9 cellular contexts compared by ENCODE assay signal in genomic region chr17:32485261-32485955, GRCh38. TPM values are rescaled to one million over a fixed set of nuclear protein-coding genes. Genes with fewer than 3 reads are reported as not detected.
DNase-seq lines count a peak whose midpoint lies in the region; ATAC-seq, FAIRE-seq and TF ChIP-seq lines count a peak whose summit lies in the region.
"Had no signal": no experiment of that assay in that cellular context is flagged by ENCODE, and none has a peak within 500 bp of the region (broad histone marks: within the 10 kb centered on the region; RNA-seq: fewer than 3 reads in every experiment).

No MANE protein-coding gene starts in this region.

- TF ChIP-seq POLR2A in body of pancreas (IDR thresholded peaks at IDR 0.05) = no peak

- H3K9ac ChIP-seq in BLaER1 treated with 17β-estradiol and CSF1 and Interleukin-3, amounts not matched to agents 10 nM and 100 nM = peak overlapping the region in 5 of 11 experiments; percentile 87 to 91 (median 89); a peak in 8 of 22 replicates

- no peak for FAIRE-seq in frontal cortex (lab: Jason Lieb, UNC)

- no peak for DNase-seq in HFFc6
- DNase-seq in body of pancreas = no peak
- DNase-seq in aorta = no peak
- no peak for DNase-seq in HK-2 (ENCODE audit: unreplicated experiment)
- no peak for DNase-seq in frontal cortex (ENCODE audit: low spot score in 2 of 2)

- no peak for ATAC-seq in body of pancreas
- ATAC-seq in aorta (ENCODE audit: low FRiP score) = no peak
- ATAC-seq in HG03571 (IDR thresholded peaks at IDR 0.05; ENCODE audit: unreplicated experiment) = no peak

- H3K4me1 Mint-ChIP-seq in HFFc6 (ENCODE audit: low read depth) (peaks cover 25% of the 10 kb centered on the region), nephron (peaks cover 51% of the 10 kb centered on the region)

- H3K9me3 Mint-ChIP-seq in HFFc6 = no peaks in the 10 kb centered on the region
- no peaks in the 10 kb centered on the region for H3K9me3 Mint-ChIP-seq in nephron

- peaks cover 0 to 75% (median 50%) of the 10 kb centered on the region in 11 experiments; a peak in 21 of 22 replicates for H4K20me1 ChIP-seq in BLaER1 treated with 17β-estradiol and CSF1 and Interleukin-3, amounts not matched to agents 10 nM and 100 nM

- H3K27ac ChIP-seq in BLaER1 treated with 17β-estradiol and CSF1 and Interleukin-3, amounts not matched to agents 10 nM and 100 nM = peak overlapping the region in 6 of 11 experiments; percentile 79 to 88 (median 84); a peak in 11 of 22 replicates
- H3K27ac ChIP-seq in body of pancreas (peak overlapping the region in 3 of 4 donors; percentile 57 to 74 (median 69)), aorta (ENCODE audit: low read depth in 1 of 2, low read length in 2 of 2) (no peak overlapping the region)

- peaks cover 4% of the 10 kb centered on the region; the same call in 1 of the 2 replicates for H3K27me3 Mint-ChIP-seq in HFFc6 (ENCODE audit: insufficient read depth)
- H3K27me3 Mint-ChIP-seq in nephron (ENCODE audit: low read depth) = no peaks in the 10 kb centered on the region

- H3K4me3 Mint-ChIP-seq in HFFc6 = peak overlapping the region; percentile 63
- H3K4me3 Mint-ChIP-seq in nephron = peak overlapping the region; percentile 80 to 90 (median 86)

- intact Hi-C loops in body of pancreas (cut with DNase I) = no loop called here
- intact Hi-C loops in aorta (cut with DNase I) = loop anchor here in 1 of 2 donors (5.0 to 10.0 kb wide), 3 partner anchors 172 to 509 kb away; partner anchors contain the start of gene SPACA3

- TF ChIP-seq CTCF in HFFc6 (IDR thresholded peaks at IDR 0.05) = no peak
- TF ChIP-seq CTCF in body of pancreas (IDR thresholded peaks at IDR 0.05) = no peak
- no peak for TF ChIP-seq CTCF in nephron (IDR thresholded peaks at IDR 0.05; ENCODE audit: unreplicated experiment in 3 of 3)

- peak overlapping the region; percentile 54 for H3K27ac Mint-ChIP-seq in HFFc6
- H3K27ac Mint-ChIP-seq in nephron = peak overlapping the region; percentile 74 to 84 (median 75)

- peaks cover 10% of the 10 kb centered on the region for H3K36me3 Mint-ChIP-seq in HFFc6 (ENCODE audit: low read depth)
- peaks cover 21% of the 10 kb centered on the region for H3K36me3 Mint-ChIP-seq in nephron (ENCODE audit: low read depth)

- H3K9me3 ChIP-seq in BLaER1 treated with 17β-estradiol and CSF1 and Interleukin-3, amounts not matched to agents 10 nM and 100 nM (replicated peaks in 1 of 11) = no peaks in the 10 kb centered on the region
- no peaks in the 10 kb centered on the region for H3K9me3 ChIP-seq in body of pancreas
- H3K9me3 ChIP-seq in aorta (ENCODE audit: control insufficient read depth, low read length) = no peaks in the 10 kb centered on the region
- H3K9me3 ChIP-seq: neutrophil had no signal

- 0 out of 20 replicates have a peak overlapping the region, but pooled peaks of 1 of the 10 experiments have one; percentile 85 for H3K4me3 ChIP-seq in BLaER1 treated with 17β-estradiol and CSF1 and Interleukin-3, amounts not matched to agents 10 nM and 100 nM
- H3K4me3 ChIP-seq in body of pancreas = no peak overlapping the region
- H3K4me3 ChIP-seq in aorta (ENCODE audit: low read length in 2 of 2) = no peak overlapping the region

- 78 to 84% methylated on average over 7 of the region's 7 CpGs for WGBS in body of pancreas, 2 donors
- 89% methylated on average over 7 of the region's 7 CpGs for WGBS in aorta, 2 donors

- H3K27me3 ChIP-seq in BLaER1 treated with 17β-estradiol and CSF1 and Interleukin-3, amounts not matched to agents 10 nM and 100 nM = no peaks in the 10 kb centered on the region
- H3K27me3 ChIP-seq in body of pancreas (no peaks in the 10 kb centered on the region), aorta (ENCODE audit: control insufficient read depth in 1 of 2, insufficient read depth in 2 of 2, low read length in 1 of 2) (no peaks in the 10 kb centered on the region)

- peaks cover 10 to 60% (median 44%) of the 10 kb centered on the region in 10 experiments for H3K4me1 ChIP-seq in BLaER1 treated with 17β-estradiol and CSF1 and Interleukin-3, amounts not matched to agents 10 nM and 100 nM
- H3K4me1 ChIP-seq in body of pancreas (peaks cover 35% of the 10 kb centered on the region), aorta (ENCODE audit: control insufficient read depth in 1 of 2, insufficient read depth in 2 of 2, low read length in 2 of 2) (no peaks in the 10 kb centered on the region)

- H3K36me3 ChIP-seq in BLaER1 treated with 17β-estradiol and CSF1 and Interleukin-3, amounts not matched to agents 10 nM and 100 nM = peaks cover 23 to 57% (median 51%) of the 10 kb centered on the region in 11 experiments
- peaks cover 0 to 8% of the 10 kb centered on the region in 2 donors for H3K36me3 ChIP-seq in body of pancreas (replicated peaks in 1 of 2; ENCODE audit: insufficient read depth in 1 of 2, low read depth in 2 of 2)
- H3K36me3 ChIP-seq in aorta (ENCODE audit: control insufficient read depth in 1 of 2, insufficient read depth in 2 of 2, low read length in 1 of 2) = peaks cover 0 to 5% of the 10 kb centered on the region in 2 donors

- peak overlapping the region in 5 of 11 experiments; percentile 90 to 96 (median 94); a peak in 10 of 22 replicates for H3K4me2 ChIP-seq in BLaER1 treated with 17β-estradiol and CSF1 and Interleukin-3, amounts not matched to agents 10 nM and 100 nM

RNA-seq across cellular contexts. Expression of gene CDK5R1, which starts 1.4 kb away (rescaled TPM):
- 1 to 10 TPM in 5 of 6 experiments, under 1 TPM in 1; 1.00 to 1.9 (median 1.3) TPM for total RNA-seq in HFFc6 (2021; fragmentation: NEBNext Ultra II Directional; extraction: Animal tissue kit (Norgen Biotek cat#: 25700))
- 1 to 10 TPM; 1.0 to 1.6 TPM for total RNA-seq in body of pancreas
- 1 to 10 TPM in 1 of 2 donors, under 1 TPM in 1; 0.90 to 1.0 TPM for total RNA-seq in aorta
- polyA plus RNA-seq in aorta = under 1 TPM; under 0.01 to 0.43 TPM
- 271 TPM for total RNA-seq in frontal cortex

RNA-seq across cellular contexts. Expression of gene PSMD11, which starts 41.1 kb away (rescaled TPM):
- total RNA-seq in HFFc6 (2021; fragmentation: NEBNext Ultra II Directional; extraction: Animal tissue kit (Norgen Biotek cat#: 25700)) = 100 to 1,000 TPM; 105 to 121 (median 110) TPM
- total RNA-seq in body of pancreas (10 to 100 TPM; 18.9 to 24.7 TPM), aorta (10 to 100 TPM; 59.6 to 64.1 TPM), frontal cortex (83.2 TPM)
- 10 to 100 TPM; 17.4 to 47.2 TPM for polyA plus RNA-seq in aorta

Comparison
In these comparisons a context has a peak if more than half of its experiments do, and no peak if none do; other contexts are left out.
1. H3K27ac ChIP-seq: peak in BLaER1 treated with 17β-estradiol and CSF1 and Interleukin-3, amounts not matched to agents 10 nM and 100 nM (6 of 11) and body of pancreas (3 of 4); none in aorta (0 of 2).
2. RNA of gene CDK5R1, which starts 1.4 kb away (total RNA-seq): 271 TPM in frontal cortex (single experiment); 1.0 to 1.6 TPM in body of pancreas, 1.00 to 1.9 TPM in HFFc6 and 0.90 to 1.0 TPM in aorta; every median in the first group is over 10 times any median in the second.